10 cellular contexts compared by ENCODE assay signal in the genomic region with DNA sequence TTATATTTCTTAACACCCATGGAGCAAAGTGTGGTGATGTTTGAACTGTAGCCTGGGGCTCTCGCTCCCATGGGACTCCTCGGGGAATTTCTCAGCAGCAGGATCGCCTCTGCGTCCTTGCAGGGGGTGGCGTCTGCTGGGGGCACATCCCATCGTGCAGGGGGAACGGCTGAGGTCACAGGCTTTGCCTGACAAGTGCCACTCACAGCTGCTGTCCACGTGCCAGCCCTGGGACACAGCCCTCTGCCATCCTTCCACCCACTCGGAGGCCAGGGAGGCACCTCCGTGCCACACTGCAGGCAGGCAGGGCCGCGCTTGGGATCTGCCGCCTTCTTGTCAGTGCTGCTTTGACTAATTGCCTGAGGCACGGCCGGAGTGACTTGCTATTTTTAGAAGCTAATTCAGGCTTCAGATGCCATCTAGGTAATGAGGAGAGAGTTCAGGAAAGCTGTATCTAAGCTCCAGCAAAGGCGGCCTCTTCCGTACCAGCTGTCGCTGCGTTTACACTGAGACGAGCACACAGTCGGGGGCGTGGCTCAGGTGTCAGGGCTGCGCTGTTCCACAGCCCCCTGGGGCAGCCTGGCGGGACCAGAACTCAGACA. TPM values are rescaled to one million over a fixed set of nuclear protein-coding genes. Genes with fewer than 3 reads are reported as not detected.
DNase-seq lines count a peak whose midpoint lies in the region; ATAC-seq and TF ChIP-seq lines count a peak whose summit lies in the region.
"Had no signal": no experiment of that assay in that cellular context is flagged by ENCODE, and none has a peak within 500 bp of the region (broad histone marks: within the 10 kb centered on the region; RNA-seq: fewer than 3 reads in every experiment).

No MANE protein-coding gene starts in this region.

- H3K27me3 ChIP-seq in mammary epithelial cell (ENCODE audit: insufficient read depth, low read length) (no peaks in the 10 kb centered on the region), mesendoderm (ENCODE audit: insufficient read depth, low read length, poor library complexity) (no peaks in the 10 kb centered on the region), vagina (no peaks in the 10 kb centered on the region)
- H3K27me3 ChIP-seq: thyroid gland had no signal

- in situ Hi-C loops in Caki2 (cut with HindIII; ENCODE audit: low pct_unique_long_range_greater_than_20kb, low sequenced_read_pairs), result no loop called here
- in situ Hi-C loops in mammary epithelial cell (cut with MboI; ENCODE audit: low sequenced_read_pairs in 2 of 2), result no loop called here

- H3K36me3 ChIP-seq in mammary epithelial cell (ENCODE audit: insufficient read depth, low read length), result peaks cover 36% of the 10 kb centered on the region
- peaks cover 8% of the 10 kb centered on the region for H3K36me3 ChIP-seq in mesendoderm (ENCODE audit: control insufficient read depth, insufficient read depth, low read length)
- peaks cover 0 to 12% of the 10 kb centered on the region in 2 donors for H3K36me3 ChIP-seq in vagina

- no peak overlapping the region for H2AFZ ChIP-seq in mammary epithelial cell (ENCODE audit: low read depth, low read length)

- no peak overlapping the region for H3K18ac ChIP-seq in mesendoderm (ENCODE audit: low read length)

- H3K4me3 ChIP-seq in mammary epithelial cell (replicated peaks in 1 of 3; ENCODE audit: insufficient read depth in 1 of 3, low read depth in 2 of 3, low read length in 3 of 3), result no peak overlapping the region
- no peak overlapping the region for H3K4me3 ChIP-seq in mesendoderm (ENCODE audit: low read length)
- no peak overlapping the region for H3K4me3 ChIP-seq in vagina
- H3K4me3 ChIP-seq: thyroid gland had no signal

- CTCF ChIA-PET in mammary epithelial cell (lab: Charles Lee; ENCODE audit: low non-redundant PET), result no interaction called here

- intact Hi-C loops in mammary epithelial cell (cut with micrococcal nuclease) (no loop called here), vagina (cut with DNase I) (no loop called here)

- DNase-seq in Caki2 (ENCODE audit: low read depth) (peak; percentile 45), NCI-H2107 treated with DMSO at 0.1 percent for 48 hours (lab: John Stamatoyannopoulos, UW; ENCODE audit: unreplicated experiment) (peak; percentile 85), mammary epithelial cell (no peak), mesendoderm (peak; percentile 14), iPS-NIHi11 (ENCODE audit: low spot score) (no peak), vagina (ENCODE audit: extremely low spot score in 2 of 2) (no peak)
- DNase-seq in NK-92 treated with Interleukin-12 subunit alpha and Interleukin-12 subunit beta, amount 100 ng/mL, for 24 hours (lab: John Stamatoyannopoulos, UW), result no peak
- DNase-seq: activated T-cell treated with anti-CD3 and anti-CD28 coated beads, Interleukin-2, amount 50 U/mL, for 72 hours had no signal

- no TSS peak for BruUV-seq in mammary epithelial cell (replicated peaks; lab: Mats Ljungman, UMichigan)

- dilution Hi-C loops in mammary epithelial cell (cut with HindIII; ENCODE audit: low sequenced_read_pairs), result no loop called here

- H3K79me1 ChIP-seq in mesendoderm (ENCODE audit: low read length), result no peaks in the 10 kb centered on the region

- no peak for TF ChIP-seq POLR2A in vagina (IDR thresholded peaks at IDR 0.05)

- H2BK120ac ChIP-seq in mesendoderm (ENCODE audit: low read depth, low read length), result no peak overlapping the region

- H3K27ac ChIP-seq in mammary epithelial cell (ENCODE audit: insufficient read depth, low read depth, low read length), result no peak overlapping the region
- H3K27ac ChIP-seq in mesendoderm (ENCODE audit: low read depth, low read length), result no peak overlapping the region
- H3K27ac ChIP-seq in vagina, result no peak overlapping the region
- H3K27ac ChIP-seq: thyroid gland had no signal

- no peak overlapping the region for H4K5ac ChIP-seq in mesendoderm (ENCODE audit: low read length)

- no peak overlapping the region for H4K8ac ChIP-seq in mesendoderm (ENCODE audit: low read depth, low read length)

- H3K4ac ChIP-seq in mesendoderm (ENCODE audit: low read depth, low read length), result no peak overlapping the region

- H3K23ac ChIP-seq in mesendoderm (ENCODE audit: low read length), result no peak overlapping the region

- H3K4me1 ChIP-seq in mammary epithelial cell (ENCODE audit: insufficient read depth, low read length) (peaks cover 11% of the 10 kb centered on the region), mesendoderm (ENCODE audit: control insufficient read depth, low read depth, low read length) (no peaks in the 10 kb centered on the region), vagina (peaks cover 19% of the 10 kb centered on the region)

- no peak overlapping the region for H2BK15ac ChIP-seq in mesendoderm (replicated peaks; ENCODE audit: low read depth)

- TF ChIP-seq CTCF in mammary epithelial cell (conservative IDR thresholded peaks at IDR 0.05 in 1 of 2, IDR thresholded peaks at IDR 0.05 in 1 of 2; ENCODE audit: extremely low read depth in 1 of 2, insufficient read depth in 1 of 2, low read depth in 1 of 2, low read length in 2 of 2), result no peak
- no peak for TF ChIP-seq CTCF in vagina (IDR thresholded peaks at IDR 0.05)

- H3K79me2 ChIP-seq in mammary epithelial cell (ENCODE audit: insufficient read depth, low read length), result peaks cover 65% of the 10 kb centered on the region
- H3K79me2 ChIP-seq in mesendoderm (ENCODE audit: control insufficient read depth, insufficient read depth, low read length), result no peaks in the 10 kb centered on the region

- no peaks in the 10 kb centered on the region for H4K20me1 ChIP-seq in mammary epithelial cell (ENCODE audit: insufficient read depth, low read length)

- no peaks in the 10 kb centered on the region for H3K9me3 ChIP-seq in mammary epithelial cell (replicated peaks; ENCODE audit: insufficient read depth, low read length)
- H3K9me3 ChIP-seq in vagina, result no peaks in the 10 kb centered on the region
- H3K9me3 ChIP-seq: thyroid gland had no signal

- H2AK5ac ChIP-seq in mesendoderm (ENCODE audit: low read length), result no peak overlapping the region

- H3K4me2 ChIP-seq in mammary epithelial cell (ENCODE audit: insufficient read depth, low read depth, low read length) (peak overlapping the region; percentile 5), mesendoderm (ENCODE audit: low read length) (no peak overlapping the region)

- no peak overlapping the region for H3K56ac ChIP-seq in mesendoderm (ENCODE audit: low read length)

- H3K9ac ChIP-seq in mammary epithelial cell (ENCODE audit: insufficient read depth, low read length), result no peak overlapping the region
- no peak overlapping the region for H3K9ac ChIP-seq in mesendoderm (ENCODE audit: low read length)

- no peak overlapping the region for H2BK5ac ChIP-seq in mesendoderm (ENCODE audit: low read length)

- ATAC-seq in HG03565 (IDR thresholded peaks at IDR 0.05; ENCODE audit: unreplicated experiment), result no peak
- ATAC-seq: activated T-cell treated with anti-CD3 and anti-CD28 coated beads, Interleukin-2, amount 50 U/mL, for 72 hours had no signal

- WGBS in mammary epithelial cell (ENCODE audit: low coverage, missing lambda C conversion rate), result 18% methylated on average over 14 of the region's 24 CpGs
- no CpG with 5 or more reads among the region's 24 CpGs for WGBS in mesendoderm (ENCODE audit: extremely low coverage, insufficient coverage, low lambda C conversion rate)

RNA-seq across cellular contexts. Expression of a gene that starts 45.7 kb away (rescaled TPM):
- total RNA-seq in Caki2 (2014; rRNA removed; shearing (Covaris generic); ENCODE audit: low replicate concordance), result 115 and 132 TPM in 2 replicates
- total RNA-seq in mammary epithelial cell (100 to 1,000 TPM in 1 of 2 donors, 10 to 100 TPM in 1; 99.0 to 127 TPM), vagina (58.9 TPM)
- 71.5 TPM for polyA plus RNA-seq in mammary epithelial cell
- polyA minus RNA-seq in mammary epithelial cell, result 118 TPM
- 26.4 TPM for polyA plus RNA-seq in mesendoderm (2013, experiment 1 of 2)
- 26.5 TPM for polyA plus RNA-seq in mesendoderm (2013, experiment 2 of 2)

RNA-seq across cellular contexts. Expression of a gene that starts 59.5 kb away (rescaled TPM):
- total RNA-seq in Caki2 (2014; rRNA removed; shearing (Covaris generic); ENCODE audit: low replicate concordance), result 966 and 971 TPM in 2 replicates
- 100 to 1,000 TPM; 142 to 272 TPM for total RNA-seq in mammary epithelial cell
- polyA plus RNA-seq in mammary epithelial cell, result 201 TPM
- polyA minus RNA-seq in mammary epithelial cell, result 208 TPM
- 43.2 TPM for polyA plus RNA-seq in mesendoderm (2013, experiment 1 of 2)
- 46.8 TPM for polyA plus RNA-seq in mesendoderm (2013, experiment 2 of 2)
- 46.7 TPM for total RNA-seq in vagina

Comparison
In these comparisons a context has a peak if more than half of its experiments do, and no peak if none do; other contexts are left out.
1. DNase-seq: peak in Caki2 (single experiment), NCI-H2107 treated with DMSO at 0.1 percent for 48 hours (single experiment) and mesendoderm (single experiment); none in mammary epithelial cell (single experiment), NK-92 treated with Interleukin-12 subunit alpha and Interleukin-12 subunit beta, amount 100 ng/mL, for 24 hours (single experiment), iPS-NIHi11 (single experiment) and vagina (0 of 2).